ENCODE assay signal across 9 cellular contexts in the genomic region with DNA sequence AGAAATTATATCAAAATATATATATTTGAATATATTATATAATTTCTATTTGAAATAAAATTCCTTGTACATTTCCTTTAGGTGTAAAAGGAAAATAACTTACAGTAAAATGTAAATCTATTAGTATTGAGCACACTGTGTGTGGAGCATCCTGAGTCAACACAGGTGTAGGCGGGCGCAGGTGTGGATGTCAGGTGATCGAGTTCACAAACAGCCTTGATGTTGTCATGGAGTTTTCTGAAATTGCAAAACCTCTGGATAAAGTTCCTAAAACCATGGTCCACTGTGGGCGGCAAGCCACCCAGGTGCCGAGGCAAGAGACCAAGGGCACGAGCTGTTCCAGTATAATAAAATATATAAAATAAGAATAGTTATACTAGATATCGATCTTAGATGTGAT.
"Had no signal": no experiment of that assay in that cellular context is flagged by ENCODE, and none has a peak within 500 bp of the region (broad histone marks: within the 10 kb centered on the region; RNA-seq: fewer than 3 reads in every experiment).

No MANE protein-coding gene starts in this region.

- DNase-seq: effector memory CD8-positive, alpha-beta T cell; glutamatergic neuron; left lung; natural killer cell; sigmoid colon; stimulated activated CD4-positive, alpha-beta T cell treated with anti-CD3 and anti-CD28 coated beads, Interleukin-12 subunit alpha, Interleukin-12 subunit beta, amount 100 ng/mL, for 4 hours; stimulated activated naive CD4-positive, alpha-beta T cell; uterus had no signal

- ATAC-seq: effector memory CD8-positive, alpha-beta T cell; gastroesophageal sphincter; left lung; natural killer cell had no signal
